Comparison of ENCODE assay signal across 1 cellular context in the genomic region with DNA sequence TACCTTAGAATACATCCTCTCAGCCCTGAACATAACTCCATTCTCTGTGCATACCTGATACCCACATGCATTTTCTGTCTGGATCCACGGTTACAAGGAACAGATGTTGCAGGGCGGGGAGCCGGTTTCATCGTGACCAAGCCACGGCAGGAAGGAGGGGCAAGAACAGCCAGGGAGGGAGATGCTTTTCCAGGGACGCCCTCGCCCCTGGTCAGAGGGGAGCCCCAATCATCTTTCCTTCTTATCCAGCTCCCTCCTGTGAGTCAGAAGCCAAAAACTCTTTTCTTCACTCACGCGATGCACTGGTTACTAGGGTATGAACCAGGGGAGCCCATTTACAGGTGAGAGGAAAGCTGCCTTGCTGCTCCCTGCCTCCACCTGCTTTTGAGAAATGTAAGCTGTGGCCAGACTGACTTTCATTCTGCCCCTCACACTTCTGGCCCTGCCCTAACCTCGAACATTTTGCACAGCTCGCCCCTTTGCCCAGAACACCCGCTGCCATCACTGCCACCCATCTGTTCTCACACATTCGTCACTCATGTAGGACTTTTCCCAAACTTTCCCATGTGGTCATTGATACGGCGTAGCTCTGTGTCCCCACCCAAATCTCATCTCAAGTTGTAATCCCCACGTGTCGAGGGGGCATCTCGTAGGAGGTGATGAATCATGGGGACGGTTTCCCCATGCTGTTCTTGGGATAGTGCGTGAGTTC.
TF ChIP-seq lines count a peak whose summit lies in the region.

No MANE protein-coding gene starts in this region.

TF ChIP-seq in SK-N-SH, 30 proteins besides CTCF, POLR2A, EP300 and RAD21:
- TF ChIP-seq TCF12 (IDR thresholded peaks at IDR 0.05): peak; percentile 33; the same call in 1 of the 2 replicates
- no peak for TF ChIP-seq REST (IDR thresholded peaks at IDR 0.05; ENCODE audit: low read depth, low read length)
- no peak for TF ChIP-seq EZH2phosphoT487 (IDR thresholded peaks at IDR 0.05; ENCODE audit: borderline replicate concordance, low read depth)
- TF ChIP-seq MAX (IDR thresholded peaks at IDR 0.05; ENCODE audit: low read depth): 0 out of 2 replicates have a peak, but pooled peaks have one; percentile 9
- no peak for TF ChIP-seq TAF1 (IDR thresholded peaks at IDR 0.05; ENCODE audit: borderline replicate concordance, low read depth, low read length)
- no peak for TF ChIP-seq RXRA (IDR thresholded peaks at IDR 0.05; ENCODE audit: borderline replicate concordance, low read depth)
TF ChIP-seq in SK-N-SH: peak in this region for 2.
